Comparison of ENCODE assay signal across 20 cellular contexts in the genomic region with DNA sequence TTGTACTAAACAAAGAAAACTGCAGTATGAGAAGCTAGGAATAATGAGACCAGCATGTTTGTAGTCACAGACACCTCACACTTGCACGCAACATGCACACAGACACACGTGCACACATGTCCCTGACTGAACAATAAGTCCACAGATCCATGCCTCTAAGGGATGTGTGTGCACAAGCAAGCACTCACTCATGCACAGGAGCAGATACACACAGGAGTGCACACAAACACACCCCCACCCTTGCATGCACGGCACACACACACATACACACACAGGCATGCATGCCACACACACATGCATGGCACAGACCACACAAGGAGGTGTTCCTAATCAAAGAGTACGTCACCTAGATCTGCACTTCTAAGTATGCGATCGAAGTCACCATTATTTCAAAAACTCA.
DNase-seq lines count a peak whose midpoint lies in the region; ATAC-seq, FAIRE-seq and TF ChIP-seq lines count a peak whose summit lies in the region.
"Had no signal": no experiment of that assay in that cellular context is flagged by ENCODE, and none has a peak within 500 bp of the region (broad histone marks: within the 10 kb centered on the region; RNA-seq: fewer than 3 reads in every experiment).

No MANE protein-coding gene starts in this region.

- H2BK120ac ChIP-seq in mesendoderm (ENCODE audit: low read depth, low read length) (no peak overlapping the region), trophoblast cell (ENCODE audit: insufficient read depth, low read length, poor library complexity) (no peak overlapping the region)

- H3K9ac ChIP-seq in HepG2 (ENCODE audit: insufficient read depth, low read depth, low read length) (no peak overlapping the region), mesendoderm (ENCODE audit: low read length) (no peak overlapping the region), trophoblast cell (ENCODE audit: low read length) (no peak overlapping the region)
- H3K9ac ChIP-seq: BLaER1 had no signal

- in situ Hi-C loops in HepG2 (cut with HindIII; ENCODE audit: extremely low pct_ligation_motif_present, low pct_unique_long_range_greater_than_20kb) = no loop called here

- H3K36me3 ChIP-seq in HepG2 (replicated peaks in 1 of 2; ENCODE audit: control insufficient read depth in 1 of 2, insufficient read depth in 2 of 2, low read length in 2 of 2) (no peaks in the 10 kb centered on the region), right lobe of liver (no peaks in the 10 kb centered on the region), mesendoderm (ENCODE audit: control insufficient read depth, insufficient read depth, low read length) (peaks cover 2% of the 10 kb centered on the region), trophoblast cell (ENCODE audit: control insufficient read depth in 1 of 2, insufficient read depth in 2 of 2, low read length in 2 of 2) (no peaks in the 10 kb centered on the region), WERI-Rb-1 (no peaks in the 10 kb centered on the region)
- H3K36me3 ChIP-seq: BLaER1 had no signal

- intact Hi-C loops in HepG2 (cut with micrococcal nuclease; ENCODE audit: unreplicated experiment) = no loop called here
- intact Hi-C loops in right lobe of liver (cut with DNase I) = no loop called here

- no peak overlapping the region for H3K14ac ChIP-seq in trophoblast cell (ENCODE audit: low read length)

- BruUV-seq in HepG2 (replicated peaks; lab: Mats Ljungman, UMichigan) = no TSS peak

- H3K4me3 ChIP-seq in HepG2 (replicated peaks in 1 of 3; ENCODE audit: insufficient read depth in 1 of 3, low read depth in 2 of 3, low read length in 3 of 3) (no peak overlapping the region), right lobe of liver (no peak overlapping the region), mesendoderm (ENCODE audit: low read length) (peak overlapping the region; percentile 1), trophoblast cell (ENCODE audit: low read depth, low read length) (peak overlapping the region; percentile 18), WERI-Rb-1 (ENCODE audit: low read depth, low read length) (no peak overlapping the region)
- H3K4me3 ChIP-seq: BLaER1 had no signal

- 0 out of 2 replicates have a peak overlapping the region, but pooled peaks have one; percentile 29 for H3K4me2 ChIP-seq in HepG2 (ENCODE audit: low read depth, low read length)
- no peak overlapping the region for H3K4me2 ChIP-seq in mesendoderm (ENCODE audit: low read length)
- no peak overlapping the region for H3K4me2 ChIP-seq in trophoblast cell (ENCODE audit: low read length)
- H3K4me2 ChIP-seq: BLaER1 had no signal

- H3K18ac ChIP-seq in mesendoderm (ENCODE audit: low read length) = no peak overlapping the region
- no peak overlapping the region for H3K18ac ChIP-seq in trophoblast cell (ENCODE audit: low read length)

- H3K79me2 ChIP-seq in HepG2 (ENCODE audit: insufficient read depth, low read length) = no peaks in the 10 kb centered on the region
- H3K79me2 ChIP-seq in mesendoderm (ENCODE audit: control insufficient read depth, insufficient read depth, low read length) = peaks cover 19% of the 10 kb centered on the region
- no peaks in the 10 kb centered on the region for H3K79me2 ChIP-seq in trophoblast cell (ENCODE audit: control insufficient read depth, insufficient read depth, low read length, poor library complexity)

- H3K27me3 ChIP-seq in HepG2 (ENCODE audit: control insufficient read depth in 1 of 2, insufficient read depth in 2 of 2, low read length in 2 of 2) (peaks cover 2 to 3% of the 10 kb centered on the region in 2 experiments; a peak in 2 of 5 replicates), right lobe of liver (no peaks in the 10 kb centered on the region), mesendoderm (ENCODE audit: insufficient read depth, low read length, poor library complexity) (no peaks in the 10 kb centered on the region), trophoblast cell (ENCODE audit: insufficient read depth, low read length) (no peaks in the 10 kb centered on the region), WERI-Rb-1 (ENCODE audit: insufficient read depth, low read depth, severe bottlenecking) (no peaks in the 10 kb centered on the region)

- ATAC-seq in HepG2 (no peak), right lobe of liver (no peak)
- ATAC-seq: CD8-positive, alpha-beta T cell had no signal

- DNase-seq in HepG2 (ENCODE audit: low spot score) (no peak), right lobe of liver (no peak), mesendoderm (no peak), trophoblast cell (no peak), WERI-Rb-1 (no peak), globus pallidus (ENCODE audit: low spot score) (no peak)
- DNase-seq: Caco-2; CD4-positive, CD25-positive, alpha-beta regulatory T cell; CD8-positive, alpha-beta T cell; DMS153; DND-41; GOT3; H7; HCEC 1CT had no signal

- H3K9me3 ChIP-seq in HepG2 (ENCODE audit: low read length) (peaks cover 20% of the 10 kb centered on the region), right lobe of liver (no peaks in the 10 kb centered on the region), trophoblast cell (ENCODE audit: insufficient read depth, low read depth, low read length) (peaks cover 16% of the 10 kb centered on the region), WERI-Rb-1 (ENCODE audit: severe bottlenecking) (peaks cover 15% of the 10 kb centered on the region)

- TF ChIP-seq RAD21 in HepG2 (CRISPR knock-in tag; IDR thresholded peaks at IDR 0.05) = no peak

- no peak for TF ChIP-seq EP300 in HepG2 (IDR thresholded peaks at IDR 0.05; ENCODE audit: low read depth in 2 of 2, low read length in 2 of 2)
- TF ChIP-seq EP300 in HepG2 (CRISPR knock-in tag; IDR thresholded peaks at IDR 0.05; ENCODE audit: borderline replicate concordance) = no peak

- H3K4ac ChIP-seq in mesendoderm (ENCODE audit: low read depth, low read length) (no peak overlapping the region), trophoblast cell (ENCODE audit: low read depth, low read length) (no peak overlapping the region)

- no peak overlapping the region for H3K23ac ChIP-seq in mesendoderm (ENCODE audit: low read length)
- no peak overlapping the region for H3K23ac ChIP-seq in trophoblast cell (ENCODE audit: low read length)

- WGBS in HepG2 (ENCODE audit: low lambda C conversion rate) = 77% methylated on average over 6 of the region's 6 CpGs
- 91% methylated on average over 5 of the region's 6 CpGs for WGBS in right lobe of liver (ENCODE audit: insufficient coverage, low coverage, low lambda C conversion rate, missing lambda C conversion rate)
- WGBS in mesendoderm (ENCODE audit: extremely low coverage, insufficient coverage, low lambda C conversion rate) = no CpG with 5 or more reads among the region's 6 CpGs
- WGBS in trophoblast cell (ENCODE audit: extremely low coverage, insufficient coverage, insufficient read length) = no CpG with 5 or more reads among the region's 6 CpGs

- TF ChIP-seq CTCF in HepG2 (CRISPR knock-in tag; IDR thresholded peaks at IDR 0.05) (no peak), right lobe of liver (IDR thresholded peaks at IDR 0.05) (no peak), WERI-Rb-1 (IDR thresholded peaks at IDR 0.05; ENCODE audit: low read depth, low read length) (no peak)

- H2BK15ac ChIP-seq in mesendoderm (replicated peaks; ENCODE audit: low read depth) = no peak overlapping the region

- H2BK5ac ChIP-seq in mesendoderm (ENCODE audit: low read length) (no peak overlapping the region), trophoblast cell (ENCODE audit: low read depth, low read length, poor library complexity) (no peak overlapping the region)

- POLR2A ChIA-PET in HepG2 (lab: Yijun Ruan, JAX) = no interaction called here

- no peak overlapping the region for H4K91ac ChIP-seq in trophoblast cell (ENCODE audit: low read depth, low read length)

- no peak for FAIRE-seq in HepG2 (lab: Jason Lieb, UNC)
- FAIRE-seq: A204.1, G401.6, GM12892 had no signal

- H3K4me1 ChIP-seq in HepG2 (ENCODE audit: insufficient read depth, low read length) = peaks cover 21% of the 10 kb centered on the region
- no peaks in the 10 kb centered on the region for H3K4me1 ChIP-seq in right lobe of liver
- H3K4me1 ChIP-seq in mesendoderm (ENCODE audit: control insufficient read depth, low read depth, low read length) = no peaks in the 10 kb centered on the region
- H3K4me1 ChIP-seq in trophoblast cell (ENCODE audit: control insufficient read depth in 1 of 2, insufficient read depth in 2 of 2, low read length in 2 of 2) = no peaks in the 10 kb centered on the region
- H3K4me1 ChIP-seq: BLaER1, Caco-2 had no signal

- CTCF ChIA-PET in HepG2 (lab: Yijun Ruan, JAX; ENCODE audit: low intra/inter-chr PET ratio, low total read pairs) = no interaction called here

- no peak overlapping the region for H4K8ac ChIP-seq in mesendoderm (ENCODE audit: low read depth, low read length)
- no peak overlapping the region for H4K8ac ChIP-seq in trophoblast cell (ENCODE audit: low read depth, low read length)

- TF ChIP-seq POLR2A in HepG2 (IDR thresholded peaks at IDR 0.05; ENCODE audit: insufficient read depth in 1 of 2, low read depth in 2 of 2, low read length in 2 of 2) (no peak), right lobe of liver (IDR thresholded peaks at IDR 0.05) (no peak)

- H2BK12ac ChIP-seq in trophoblast cell (ENCODE audit: low read length) = no peak overlapping the region

- H2AK5ac ChIP-seq in mesendoderm (ENCODE audit: low read length) (no peak overlapping the region), trophoblast cell (ENCODE audit: low read length) (no peak overlapping the region)

- H4K20me1 ChIP-seq in HepG2 (ENCODE audit: insufficient read depth, low read length) = no peaks in the 10 kb centered on the region
- H4K20me1 ChIP-seq: BLaER1 had no signal

- H2AFZ ChIP-seq in HepG2 (ENCODE audit: low read length) (no peak overlapping the region), trophoblast cell (ENCODE audit: insufficient read depth, low read length, poor library complexity) (no peak overlapping the region)

- H3K27ac ChIP-seq in HepG2 (ENCODE audit: extremely low read length, insufficient read depth, low read length) (no peak overlapping the region), right lobe of liver (no peak overlapping the region), mesendoderm (ENCODE audit: low read depth, low read length) (no peak overlapping the region), trophoblast cell (ENCODE audit: low read depth, low read length) (no peak overlapping the region), WERI-Rb-1 (no peak overlapping the region)
- H3K27ac ChIP-seq: 22Rv1, BLaER1, C4-2B had no signal

- H3K56ac ChIP-seq in mesendoderm (ENCODE audit: low read length) = no peak overlapping the region

- H4K5ac ChIP-seq in mesendoderm (ENCODE audit: low read length) = no peak overlapping the region

- H3K79me1 ChIP-seq in mesendoderm (ENCODE audit: low read length) (peaks cover 7% of the 10 kb centered on the region), trophoblast cell (ENCODE audit: low read length) (no peaks in the 10 kb centered on the region)

- H4K12ac ChIP-seq in trophoblast cell (ENCODE audit: low read depth, low read length) = no peak overlapping the region

TF ChIP-seq in HepG2, 621 proteins besides CTCF, POLR2A, EP300 and RAD21 (continues in another document):
- TF ChIP-seq SRSF9 (IDR thresholded peaks at IDR 0.05; ENCODE audit: borderline replicate concordance, insufficient read depth, low read depth, low read length, poor library complexity, severe bottlenecking) = no peak

Comparison
In these comparisons a context has a peak if more than half of its experiments do, and no peak if none do; other contexts are left out.
1. H3K4me3 ChIP-seq: peak in mesendoderm (single experiment) and trophoblast cell (single experiment); none in HepG2 (0 of 3), right lobe of liver (0 of 3) and WERI-Rb-1 (single experiment).